9 cellular contexts compared by ENCODE assay signal in the genomic region with DNA sequence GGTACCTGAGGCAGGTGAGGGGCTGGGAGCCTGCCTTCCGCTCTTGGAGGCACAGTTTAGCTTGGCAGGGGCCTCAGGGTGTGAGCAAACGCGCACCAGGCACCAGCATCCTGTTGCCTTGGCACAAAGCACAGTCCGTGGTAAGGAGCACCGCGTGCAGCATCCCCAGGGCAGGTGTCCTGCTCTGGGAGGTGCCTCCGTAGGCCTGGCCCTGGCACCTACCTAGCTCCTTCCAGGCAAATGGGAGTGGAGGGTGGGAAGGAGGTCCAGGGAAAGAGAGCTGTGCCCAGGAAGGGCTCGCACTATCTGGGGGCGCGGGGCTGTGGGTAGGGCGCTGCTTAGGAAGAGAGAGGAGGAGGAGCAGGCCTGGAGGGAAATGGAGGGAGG. TPM values are rescaled to one million over a fixed set of nuclear protein-coding genes. Genes with fewer than 3 reads are reported as not detected.
DNase-seq lines count a peak whose midpoint lies in the region; ATAC-seq, FAIRE-seq and TF ChIP-seq lines count a peak whose summit lies in the region.
"Had no signal": no experiment of that assay in that cellular context is flagged by ENCODE, and none has a peak within 500 bp of the region (broad histone marks: within the 10 kb centered on the region; RNA-seq: fewer than 3 reads in every experiment).

No MANE protein-coding gene starts in this region.

- H3K9me3 ChIP-seq in IMR-90 (ENCODE audit: control insufficient read depth, insufficient read depth, low read length) (no peaks in the 10 kb centered on the region), breast epithelium (no peaks in the 10 kb centered on the region), neural progenitor cell (ENCODE audit: low read depth) (no peaks in the 10 kb centered on the region), upper lobe of right lung (no peaks in the 10 kb centered on the region), small intestine (ENCODE audit: control insufficient read depth, low read depth) (no peaks in the 10 kb centered on the region)

- POLR2A ChIA-PET in IMR-90 (lab: Charles Lee; ENCODE audit: unreplicated experiment): no interaction called here

- peak overlapping the region; percentile 64 for H3K4ac ChIP-seq in IMR-90 (ENCODE audit: low read depth, low read length)

- WGBS in IMR-90 (ENCODE audit: extremely low coverage in 2 of 2, insufficient read length in 1 of 2), 2 experiments: 86% methylated on average over 3 of the region's 11 CpGs; no CpG with 5 or more reads in 1 of the 2 experiments
- 27 to 32% (median 31%) methylated on average over 11 of the region's 11 CpGs for WGBS in small intestine, 3 donors

- H3K27ac ChIP-seq in IMR-90 (ENCODE audit: insufficient read depth, low read length): peak overlapping the region; percentile 8; the same call in 1 of the 2 replicates
- peak overlapping the region; percentile 98 to 99 for H3K27ac ChIP-seq in breast epithelium
- H3K27ac ChIP-seq in neural progenitor cell: no peak overlapping the region
- no peak overlapping the region for H3K27ac ChIP-seq in upper lobe of right lung
- peak overlapping the region in 1 of 2 donors; percentile 23 for H3K27ac ChIP-seq in small intestine (ENCODE audit: low read depth in 1 of 2, low read length in 1 of 2)

- H3K4me3 Mint-ChIP-seq in neural progenitor cell: peak overlapping the region; percentile 55

- H3K4me1 ChIP-seq in IMR-90 (ENCODE audit: control insufficient read depth, insufficient read depth, low read length) (peaks cover 13% of the 10 kb centered on the region), breast epithelium (peaks cover 13 to 21% of the 10 kb centered on the region in 2 donors), neural progenitor cell (peaks cover 35% of the 10 kb centered on the region), upper lobe of right lung (peaks cover 67% of the 10 kb centered on the region), small intestine (ENCODE audit: control insufficient read depth in 2 of 2, insufficient read depth in 1 of 2, low read depth in 1 of 2, low read length in 1 of 2) (peaks cover 3 to 4% of the 10 kb centered on the region in 2 donors)

- no peak for TF ChIP-seq POLR2A in IMR-90 (IDR thresholded peaks at IDR 0.05; ENCODE audit: low read depth, low read length)
- TF ChIP-seq POLR2A in breast epithelium (IDR thresholded peaks at IDR 0.05): no peak

- H3K79me1 ChIP-seq in IMR-90 (ENCODE audit: low read depth in 1 of 2, low read length in 2 of 2): peaks cover 11 to 42% of the 10 kb centered on the region in 2 experiments; a peak in 3 of 4 replicates

- H3F3A ChIP-seq in neural progenitor cell (ENCODE audit: low read depth): peaks cover 78% of the 10 kb centered on the region

- H3K14ac ChIP-seq in IMR-90 (replicated peaks; ENCODE audit: low read depth, low read length): peak overlapping the region; percentile 68; the same call in 1 of the 2 replicates

- H3K36me3 ChIP-seq in IMR-90 (ENCODE audit: control insufficient read depth, insufficient read depth, low read length) (no peaks in the 10 kb centered on the region), breast epithelium (no peaks in the 10 kb centered on the region), neural progenitor cell (no peaks in the 10 kb centered on the region), upper lobe of right lung (no peaks in the 10 kb centered on the region), small intestine (ENCODE audit: control insufficient read depth in 2 of 2, insufficient read depth in 2 of 2, low read length in 2 of 2) (no peaks in the 10 kb centered on the region)

- dilution Hi-C loops in IMR-90 (cut with HindIII; ENCODE audit: low sequenced_read_pairs, unreplicated experiment): no loop called here

- peak overlapping the region in 1 of 2 experiments; percentile 6; a peak in 1 of 4 replicates for H4K8ac ChIP-seq in IMR-90 (ENCODE audit: low read depth in 2 of 2, low read length in 2 of 2)

- no peaks in the 10 kb centered on the region for H3K36me3 Mint-ChIP-seq in neural progenitor cell
- H3K36me3 Mint-ChIP-seq: activated naive CD8-positive, alpha-beta T cell had no signal

- H3K56ac ChIP-seq in IMR-90 (ENCODE audit: extremely low read depth, insufficient read depth, low read length): peak overlapping the region; percentile 30

- H3K9me1 ChIP-seq in IMR-90 (ENCODE audit: insufficient read depth, low read length): peaks cover 3% of the 10 kb centered on the region; the same call in 1 of the 2 replicates

- DNase-seq in COLO668 (lab: John Stamatoyannopoulos, UW; ENCODE audit: unreplicated experiment) (peak; percentile 73), IMR-90 (no peak), breast epithelium (ENCODE audit: low spot score in 2 of 2) (peak; percentile 61 to 82), neural progenitor cell (ENCODE audit: low spot score) (no peak), HT-29 (ENCODE audit: low spot score) (no peak), upper lobe of right lung (no peak), NCI-H1694 treated with DMSO at 0.1 percent for 48 hours (lab: John Stamatoyannopoulos, UW) (no peak), small intestine (no peak)

- H2BK5ac ChIP-seq in IMR-90 (ENCODE audit: low read depth, low read length, poor library complexity, severe bottlenecking): peak overlapping the region; percentile 10

- H2BK15ac ChIP-seq in IMR-90 (ENCODE audit: low read depth, low read length): no peak overlapping the region

- H3K27me3 ChIP-seq in IMR-90 (ENCODE audit: control insufficient read depth, insufficient read depth, low read length) (no peaks in the 10 kb centered on the region), breast epithelium (no peaks in the 10 kb centered on the region), neural progenitor cell (peaks cover 18% of the 10 kb centered on the region), upper lobe of right lung (no peaks in the 10 kb centered on the region), small intestine (ENCODE audit: control insufficient read depth in 2 of 2, insufficient read depth in 2 of 2, low read length in 2 of 2) (no peaks in the 10 kb centered on the region)

- H3K9me3 Mint-ChIP-seq in neural progenitor cell: no peaks in the 10 kb centered on the region

- H2AK5ac ChIP-seq in IMR-90 (ENCODE audit: low read depth, low read length): peak overlapping the region; percentile 83

- H3K27me3 Mint-ChIP-seq in neural progenitor cell (ENCODE audit: insufficient read depth, low read depth): peaks cover 17% of the 10 kb centered on the region
- H3K27me3 Mint-ChIP-seq: activated naive CD8-positive, alpha-beta T cell had no signal

- H3K9ac ChIP-seq in IMR-90 (ENCODE audit: low read depth, low read length): no peak overlapping the region; the same call in 1 of the 2 replicates
- no peak overlapping the region for H3K9ac ChIP-seq in neural progenitor cell

- peak overlapping the region; percentile 73; the same call in 1 of the 2 replicates for H3K23ac ChIP-seq in IMR-90 (ENCODE audit: low read depth, low read length)

- FAIRE-seq in small intestine (lab: Jason Lieb, UNC): no peak

- CTCF ChIA-PET in IMR-90 (lab: Yijun Ruan, JAX): interaction anchor here (0.8 to 1.6 kb wide), 4 partner anchors 57 to 505 kb away, joined by 3 to 4 read pairs (median 4); no protein-coding TSS in a partner anchor

- TF ChIP-seq CTCF in IMR-90 (conservative IDR thresholded peaks at IDR 0.05; ENCODE audit: low read depth, low read length) (no peak), breast epithelium (IDR thresholded peaks at IDR 0.05) (no peak), neural progenitor cell (IDR thresholded peaks at IDR 0.05) (no peak), upper lobe of right lung (IDR thresholded peaks at IDR 0.05) (no peak)

- H3K79me2 ChIP-seq in neural progenitor cell (ENCODE audit: low read depth): no peaks in the 10 kb centered on the region

- peaks cover 54% of the 10 kb centered on the region for H3K4me1 Mint-ChIP-seq in neural progenitor cell

- H3K4me2 ChIP-seq in IMR-90 (ENCODE audit: low read depth, low read length) (peak overlapping the region; percentile 23), neural progenitor cell (peak overlapping the region; percentile 65)

- H3K18ac ChIP-seq in IMR-90 (ENCODE audit: low read depth, low read length): no peak overlapping the region

- H3K4me3 ChIP-seq in IMR-90 (ENCODE audit: insufficient read depth, low read depth, low read length) (no peak overlapping the region), breast epithelium (peak overlapping the region in 2 of 3 donors; percentile 70 to 79), neural progenitor cell (no peak overlapping the region), upper lobe of right lung (no peak overlapping the region), small intestine (ENCODE audit: low read depth in 1 of 2, low read length in 2 of 2) (no peak overlapping the region)

- no peak for ATAC-seq in IMR-90 (ENCODE audit: low read depth)
- no peak for ATAC-seq in upper lobe of right lung

- H3K27ac Mint-ChIP-seq in neural progenitor cell: no peak overlapping the region

- in situ Hi-C loops in IMR-90 (cut with MboI; ENCODE audit: low sequenced_read_pairs): loop anchor here (10.0 kb wide), 1 partner anchor 495 kb away; a partner anchor contains a TSS

- peak overlapping the region; percentile 62; the same call in 1 of the 2 replicates for H4K91ac ChIP-seq in IMR-90 (ENCODE audit: insufficient read depth, low read depth, low read length)

- H4K20me1 ChIP-seq in IMR-90 (ENCODE audit: insufficient read depth, low read length): peaks cover 73% of the 10 kb centered on the region
- peaks cover 38% of the 10 kb centered on the region for H4K20me1 ChIP-seq in neural progenitor cell (ENCODE audit: low read depth)

- H2BK20ac ChIP-seq in IMR-90 (ENCODE audit: low read depth, low read length): peak overlapping the region; percentile 52

- no peak overlapping the region for H4K5ac ChIP-seq in IMR-90 (ENCODE audit: low read depth, low read length)

- no peak for TF ChIP-seq RAD21 in IMR-90 (IDR thresholded peaks at IDR 0.05; ENCODE audit: low read length)

- peak overlapping the region; percentile 95 for H2AK9ac ChIP-seq in IMR-90 (replicated peaks; ENCODE audit: low read depth, low read length, poor library complexity)

- BruUV-seq in IMR-90 (replicated peaks; lab: Mats Ljungman, UMichigan): no TSS peak

- H2BK120ac ChIP-seq in IMR-90 (ENCODE audit: low read depth, low read length): peak overlapping the region; percentile 22

- intact Hi-C loops in IMR-90 (cut with micrococcal nuclease) (loop anchor here (1.0 to 5.0 kb wide), 6 partner anchors 55 to 495 kb away; no protein-coding TSS in a partner anchor), breast epithelium (cut with DNase I; ENCODE audit: low total_unique reads) (loop anchor here (10.0 kb wide), 1 partner anchor 55 kb away; no protein-coding TSS in a partner anchor), upper lobe of right lung (cut with DNase I) (no loop called here)

- peak overlapping the region; percentile 70 for H2AFZ ChIP-seq in IMR-90 (replicated peaks; ENCODE audit: low read length, poor library complexity)
- no peak overlapping the region for H2AFZ ChIP-seq in neural progenitor cell (replicated peaks)

RNA-seq across cellular contexts. Expression of a gene that starts 3.1 kb away (rescaled TPM):
- total RNA-seq in IMR-90 (2012; rRNA removed) (9.4 and 14.9 TPM in 2 replicates), breast epithelium (100 to 1,000 TPM in 1 of 3 donors, 10 to 100 TPM in 2; 52.3 to 105 (median 60.7) TPM), neural progenitor cell (ENCODE audit: low replicate concordance) (7.7 and 20.4 TPM in 2 replicates), upper lobe of right lung (87.2 TPM)
- polyA plus RNA-seq in IMR-90 (2012; rRNA removed) (25.5 and 30.8 TPM in 2 replicates), small intestine (10 to 100 TPM in 1 of 3 donors, 1 to 10 TPM in 2; 9.2 to 25.6 (median 9.8) TPM)
- polyA plus RNA-seq in IMR-90 (2012; cell fraction: cytosol; rRNA removed): 17.0 and 25.6 TPM in 2 replicates
- 79.5 and 93.9 TPM in 2 replicates for polyA plus RNA-seq in IMR-90 (2012; cell fraction: nucleus; rRNA removed; ENCODE audit: low replicate concordance)
- total RNA-seq in HT-29 (2014; rRNA removed; shearing (Covaris generic)): 81.1 and 84.7 TPM in 2 replicates

Comparison
In these comparisons a context has a peak if more than half of its experiments do, and no peak if none do; other contexts are left out.
1. DNase-seq: peak in COLO668 (single experiment) and breast epithelium (2 of 2); none in IMR-90 (single experiment), neural progenitor cell (single experiment), HT-29 (single experiment), upper lobe of right lung (single experiment), NCI-H1694 treated with DMSO at 0.1 percent for 48 hours (single experiment) and small intestine (single experiment).
2. H3K27ac ChIP-seq: peak in IMR-90 (single experiment) and breast epithelium (2 of 2); none in neural progenitor cell (single experiment) and upper lobe of right lung (single experiment).
3. H3K4me3 ChIP-seq: peak in breast epithelium (2 of 3); none in IMR-90 (single experiment), neural progenitor cell (single experiment), upper lobe of right lung (single experiment) and small intestine (0 of 2).